In the genomic region with DNA sequence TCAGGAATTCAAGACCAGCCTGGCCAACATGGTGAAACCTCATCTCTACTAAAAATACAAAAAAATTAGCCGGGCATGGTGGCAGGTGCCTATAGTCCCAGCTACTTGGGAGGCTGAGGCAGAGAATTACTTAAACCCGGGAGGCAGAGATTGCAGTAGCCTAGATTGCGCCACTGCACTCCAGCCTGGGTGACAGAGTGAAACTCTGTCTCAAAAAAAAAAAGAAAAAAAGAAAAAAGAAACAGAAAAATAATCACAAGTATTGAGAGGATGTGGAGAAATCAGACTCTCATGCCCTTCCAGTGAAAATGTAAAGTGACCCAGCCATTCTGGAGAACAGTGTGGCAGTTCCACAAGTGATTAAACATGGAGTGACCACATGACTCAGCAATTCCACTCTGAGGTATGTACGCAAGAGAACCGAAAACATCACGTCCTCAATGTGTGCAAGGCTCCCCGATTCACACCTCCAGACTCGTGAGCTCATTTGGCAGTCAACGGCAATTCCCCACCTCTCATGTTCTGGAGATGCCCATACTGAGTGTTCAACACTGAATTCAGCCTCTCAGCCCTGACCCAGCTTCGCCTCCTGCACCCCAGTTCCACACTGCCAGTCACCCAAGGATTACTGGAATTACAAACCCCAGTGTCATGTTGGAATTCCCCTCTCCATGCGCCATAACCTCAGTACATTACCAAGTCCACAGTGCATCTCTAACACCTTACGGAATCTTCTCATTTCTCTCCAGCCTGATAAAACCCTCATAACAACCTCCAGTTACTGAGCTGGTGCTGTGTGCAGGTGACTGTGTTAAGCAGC, we compare ENCODE assay signal across 8 cellular contexts. TPM values are rescaled to one million over a fixed set of nuclear protein-coding genes. Genes with fewer than 3 reads are reported as not detected.
DNase-seq lines count a peak whose midpoint lies in the region; ATAC-seq lines count a peak whose summit lies in the region.

No MANE protein-coding gene starts in this region.

- intact Hi-C loops in posterior vena cava (cut with DNase I), result no loop called here

- no peaks in the 10 kb centered on the region for H3K27me3 Mint-ChIP-seq in activated naive CD8-positive, alpha-beta T cell

- H3K4me3 Mint-ChIP-seq in activated naive CD8-positive, alpha-beta T cell, result no peak overlapping the region

- peaks cover 14% of the 10 kb centered on the region for H3K4me1 Mint-ChIP-seq in activated naive CD8-positive, alpha-beta T cell (ENCODE audit: low read depth)

- DNase-seq in DMS53 (lab: John Stamatoyannopoulos, UW) (peak; percentile 32), DMS53 treated with DMSO at 0.1 percent for 48 hours (lab: John Stamatoyannopoulos, UW; ENCODE audit: unreplicated experiment) (no peak), posterior vena cava (ENCODE audit: low spot score) (peak; percentile 11), nucleus accumbens (lab: John Stamatoyannopoulos, UW) (no peak), NCI-H345 treated with DMSO at 0.1 percent for 48 hours (lab: John Stamatoyannopoulos, UW; ENCODE audit: unreplicated experiment) (no peak)

- no peaks in the 10 kb centered on the region for H3K9me3 Mint-ChIP-seq in activated naive CD8-positive, alpha-beta T cell (ENCODE audit: low read depth)

- peak overlapping the region; percentile 59 for H3K27ac Mint-ChIP-seq in activated naive CD8-positive, alpha-beta T cell

- peaks cover 1% of the 10 kb centered on the region for H3K36me3 Mint-ChIP-seq in activated naive CD8-positive, alpha-beta T cell

- peak; percentile 59 for ATAC-seq in HG03108 (IDR thresholded peaks at IDR 0.05; ENCODE audit: unreplicated experiment)
- ATAC-seq in HG02623 (IDR thresholded peaks at IDR 0.05; ENCODE audit: unreplicated experiment), result no peak

RNA-seq across cellular contexts. Expression of gene ACOX3, which starts 21.1 kb away (rescaled TPM):
- total RNA-seq in posterior vena cava, result 10 to 100 TPM; 29.7 to 36.8 TPM

RNA-seq across cellular contexts. Expression of gene TRMT44, which starts 21.1 kb away (rescaled TPM):
- 10 to 100 TPM; 14.2 to 15.5 TPM for total RNA-seq in posterior vena cava

Comparison
In these comparisons a context has a peak if more than half of its experiments do, and no peak if none do; other contexts are left out.
1. DNase-seq: peak in DMS53 (single experiment) and posterior vena cava (single experiment); none in DMS53 treated with DMSO at 0.1 percent for 48 hours (single experiment), nucleus accumbens (0 of 56) and NCI-H345 treated with DMSO at 0.1 percent for 48 hours (single experiment).